In the genomic region with DNA sequence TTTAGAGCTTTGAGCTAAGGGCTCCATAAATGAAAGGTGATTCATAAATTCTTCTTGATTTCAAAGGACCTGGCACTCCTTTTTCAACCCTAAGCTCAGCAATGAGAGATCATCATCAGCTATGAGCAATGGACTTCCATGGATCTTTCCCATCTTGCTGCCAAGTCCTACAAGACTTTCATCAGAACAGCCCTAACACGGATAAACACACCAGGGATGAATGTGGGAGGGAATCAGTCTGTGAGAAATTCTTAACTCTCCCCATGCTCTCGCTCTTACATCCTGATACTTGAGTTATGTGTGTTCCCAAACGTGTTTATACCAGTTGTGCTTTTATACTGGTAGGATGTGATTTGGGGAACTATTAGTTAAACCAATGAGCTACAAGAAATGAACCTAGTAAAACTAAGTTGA, we compare ENCODE assay signal across 1 cellular context.
A peak's percentile ranks its signal among the peaks of the same experiment; 100 is the strongest.
TF ChIP-seq lines count a peak whose summit lies in the region.

No MANE protein-coding gene starts in this region.

TF ChIP-seq in SK-N-SH, 30 proteins besides CTCF, POLR2A, EP300 and RAD21 (continued from another document):
- TF ChIP-seq POLR2AphosphoS5 (IDR thresholded peaks at IDR 0.05; ENCODE audit: low read depth, low read length) (peak; percentile 32; the same call in 1 of the 2 replicates), ELF1 (IDR thresholded peaks at IDR 0.05) (no peak), NFIC (IDR thresholded peaks at IDR 0.05; ENCODE audit: borderline replicate concordance) (peak; percentile 59), RCOR1 (IDR thresholded peaks at IDR 0.05; ENCODE audit: low read length) (no peak), TCF12 (IDR thresholded peaks at IDR 0.05) (peak; percentile 43), FOSL2 (IDR thresholded peaks at IDR 0.05; ENCODE audit: borderline replicate concordance, low read depth) (peak; percentile 55; the same call in 1 of the 2 replicates)
- TF ChIP-seq, protein P1, sequence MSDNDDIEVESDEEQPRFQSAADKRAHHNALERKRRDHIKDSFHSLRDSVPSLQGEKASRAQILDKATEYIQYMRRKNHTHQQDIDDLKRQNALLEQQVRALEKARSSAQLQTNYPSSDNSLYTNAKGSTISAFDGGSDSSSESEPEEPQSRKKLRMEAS (IDR thresholded peaks at IDR 0.05; ENCODE audit: low read depth), result 0 out of 2 replicates have a peak, but pooled peaks have one; percentile 38
